2 cellular contexts compared by ENCODE assay signal in the genomic region with DNA sequence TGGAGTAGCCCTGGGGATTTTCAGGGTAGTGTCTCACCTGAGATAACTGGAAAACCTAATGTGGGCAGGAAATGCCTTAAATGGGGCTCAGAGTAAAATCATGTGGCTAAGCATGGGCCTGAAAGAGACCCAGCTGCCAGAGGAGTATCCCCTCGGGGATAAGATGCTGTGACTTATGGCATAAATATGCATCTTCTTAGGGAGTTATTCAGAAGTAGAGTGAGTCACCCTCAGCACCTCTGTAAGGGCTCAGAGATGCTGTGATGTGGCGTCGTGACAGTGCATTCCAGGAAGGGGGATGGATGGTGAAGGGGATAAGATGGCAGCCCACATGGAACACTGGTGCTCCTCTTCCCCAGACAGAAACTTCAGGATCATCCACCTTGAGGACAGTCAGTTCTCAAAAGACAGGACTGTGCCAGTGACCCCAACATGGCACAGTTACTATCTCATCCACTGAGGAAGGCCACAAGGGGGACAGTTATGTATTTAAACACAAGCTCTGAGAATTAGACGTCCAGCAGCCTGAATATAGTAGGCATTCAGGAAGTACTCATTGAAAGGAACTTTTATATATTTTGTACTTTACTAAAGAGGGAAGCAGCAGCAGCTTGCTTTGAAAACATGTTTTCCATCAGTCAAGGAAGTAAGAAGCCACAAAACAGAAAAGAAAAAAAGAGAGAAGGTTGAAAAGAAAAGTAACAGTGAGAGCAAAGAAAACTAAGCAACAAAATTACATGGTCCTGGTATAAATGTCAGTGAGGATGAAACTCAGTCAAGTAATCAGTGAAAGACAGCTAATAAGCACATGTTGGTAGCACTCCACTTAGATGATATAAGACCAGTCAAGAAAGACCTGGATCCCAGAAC.
TF ChIP-seq lines count a peak whose summit lies in the region.

No MANE protein-coding gene starts in this region.

TF ChIP-seq in IMR-90, 13 proteins besides CTCF, POLR2A, EP300 and RAD21:
- no peak for TF ChIP-seq RFX5 (IDR thresholded peaks at IDR 0.05; ENCODE audit: low read depth, low read length)
- TF ChIP-seq SMC3 (IDR thresholded peaks at IDR 0.05; ENCODE audit: low read depth, low read length): no peak
- TF ChIP-seq MAZ (IDR thresholded peaks at IDR 0.05; ENCODE audit: borderline replicate concordance, low read depth, low read length): no peak
- TF ChIP-seq BHLHE40 (IDR thresholded peaks at IDR 0.05; ENCODE audit: low read depth, low read length): peak; percentile 62
- TF ChIP-seq RCOR1 (IDR thresholded peaks at IDR 0.05; ENCODE audit: insufficient replicate concordance, low read length): peak; percentile 85
- peak; percentile 82 for TF ChIP-seq NFE2L2 (IDR thresholded peaks at IDR 0.05; ENCODE audit: low read depth, low read length)
- TF ChIP-seq CEBPB (IDR thresholded peaks at IDR 0.05; ENCODE audit: low read depth, low read length): no peak
- TF ChIP-seq, protein P1, sequence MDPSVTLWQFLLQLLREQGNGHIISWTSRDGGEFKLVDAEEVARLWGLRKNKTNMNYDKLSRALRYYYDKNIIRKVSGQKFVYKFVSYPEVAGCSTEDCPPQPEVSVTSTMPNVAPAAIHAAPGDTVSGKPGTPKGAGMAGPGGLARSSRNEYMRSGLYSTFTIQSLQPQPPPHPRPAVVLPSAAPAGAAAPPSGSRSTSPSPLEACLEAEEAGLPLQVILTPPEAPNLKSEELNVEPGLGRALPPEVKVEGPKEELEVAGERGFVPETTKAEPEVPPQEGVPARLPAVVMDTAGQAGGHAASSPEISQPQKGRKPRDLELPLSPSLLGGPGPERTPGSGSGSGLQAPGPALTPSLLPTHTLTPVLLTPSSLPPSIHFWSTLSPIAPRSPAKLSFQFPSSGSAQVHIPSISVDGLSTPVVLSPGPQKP (IDR thresholded peaks at IDR 0.05; ENCODE audit: borderline replicate concordance, low read depth, low read length): no peak
- TF ChIP-seq MAFK (IDR thresholded peaks at IDR 0.05; ENCODE audit: low read depth, low read length): peak; percentile 15; the same call in 1 of the 2 replicates
- TF ChIP-seq FOS (IDR thresholded peaks at IDR 0.05; ENCODE audit: low read depth, low read length): peak; percentile 79
- TF ChIP-seq USF2 (IDR thresholded peaks at IDR 0.05; ENCODE audit: low read depth, low read length): no peak
- TF ChIP-seq CHD1 (IDR thresholded peaks at IDR 0.05; ENCODE audit: low read depth, low read length): no peak

TF ChIP-seq in GM12878, 131 proteins besides CTCF, POLR2A, EP300 and RAD21:
- TF ChIP-seq ZBTB11 (CRISPR knock-in tag; IDR thresholded peaks at IDR 0.05) (no peak), POU2F2 (IDR thresholded peaks at IDR 0.05; ENCODE audit: borderline replicate concordance, low read depth, low read length) (peak; percentile 48; the same call in 1 of the 3 replicates), SRF (IDR thresholded peaks at IDR 0.05; ENCODE audit: low read depth in 2 of 2, low read length in 2 of 2) (peak; percentile 61 to 91), MEF2B (IDR thresholded peaks at IDR 0.05; ENCODE audit: partially characterized antibody, poor library complexity, severe bottlenecking) (peak; percentile 77)
- TF ChIP-seq, protein P2, sequence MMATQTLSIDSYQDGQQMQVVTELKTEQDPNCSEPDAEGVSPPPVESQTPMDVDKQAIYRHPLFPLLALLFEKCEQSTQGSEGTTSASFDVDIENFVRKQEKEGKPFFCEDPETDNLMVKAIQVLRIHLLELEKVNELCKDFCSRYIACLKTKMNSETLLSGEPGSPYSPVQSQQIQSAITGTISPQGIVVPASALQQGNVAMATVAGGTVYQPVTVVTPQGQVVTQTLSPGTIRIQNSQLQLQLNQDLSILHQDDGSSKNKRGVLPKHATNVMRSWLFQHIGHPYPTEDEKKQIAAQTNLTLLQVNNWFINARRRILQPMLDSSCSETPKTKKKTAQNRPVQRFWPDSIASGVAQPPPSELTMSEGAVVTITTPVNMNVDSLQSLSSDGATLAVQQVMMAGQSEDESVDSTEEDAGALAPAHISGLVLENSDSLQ (IDR thresholded peaks at IDR 0.05): 0 out of 2 replicates have a peak, but pooled peaks have one; percentile 7
TF ChIP-seq in GM12878: peak in this region for 4.
